ENCODE assay signal across 15 cellular contexts in the genomic region with DNA sequence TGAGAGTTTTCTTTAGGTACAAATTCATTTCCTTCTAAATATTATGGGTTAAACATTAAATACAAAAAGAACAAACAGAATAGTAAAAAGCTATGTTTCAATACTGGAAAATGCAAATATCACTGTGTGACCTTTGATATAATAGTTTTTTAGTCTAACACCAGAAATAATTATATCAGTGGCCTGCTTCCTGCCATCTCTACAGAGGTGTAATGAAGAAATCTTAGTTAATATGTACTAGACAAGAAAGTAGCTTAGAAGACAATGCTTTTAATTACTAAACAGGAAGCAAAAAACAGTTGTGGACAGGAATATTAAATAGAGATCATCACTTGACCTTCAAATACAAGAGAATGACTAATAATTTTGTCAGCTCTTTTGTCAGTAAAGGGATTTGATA. TPM values are rescaled to one million over a fixed set of nuclear protein-coding genes. Genes with fewer than 3 reads are reported as not detected.
A peak's percentile ranks its signal among the peaks of the same experiment; 100 is the strongest.
DNase-seq lines count a peak whose midpoint lies in the region; ATAC-seq and TF ChIP-seq lines count a peak whose summit lies in the region.
"Had no signal": no experiment of that assay in that cellular context is flagged by ENCODE, and none has a peak within 500 bp of the region (broad histone marks: within the 10 kb centered on the region; RNA-seq: fewer than 3 reads in every experiment).

No MANE protein-coding gene starts in this region.

- peak; percentile 88 for ATAC-seq in GM18873 (IDR thresholded peaks at IDR 0.05; ENCODE audit: low FRiP score, unreplicated experiment)
- peak; percentile 96 for ATAC-seq in GM21423 (IDR thresholded peaks at IDR 0.05; ENCODE audit: unreplicated experiment)
- ATAC-seq in HG03066 (IDR thresholded peaks at IDR 0.05; ENCODE audit: low read depth, unreplicated experiment): peak; percentile 88
- ATAC-seq in sciatic nerve: no peak
- ATAC-seq: K562 had no signal

- H3K27ac ChIP-seq in mammary epithelial cell (ENCODE audit: insufficient read depth, low read depth, low read length): no peak overlapping the region
- H3K27ac ChIP-seq: C4-2B had no signal

- H3K27me3 ChIP-seq in mammary epithelial cell (ENCODE audit: insufficient read depth, low read length): no peaks in the 10 kb centered on the region

- H3K9ac ChIP-seq in mammary epithelial cell (ENCODE audit: insufficient read depth, low read length): no peak overlapping the region

- no peaks in the 10 kb centered on the region for H3K79me2 ChIP-seq in mammary epithelial cell (ENCODE audit: insufficient read depth, low read length)

- H3K4me2 ChIP-seq in mammary epithelial cell (ENCODE audit: insufficient read depth, low read depth, low read length): no peak overlapping the region

- peaks cover 1% of the 10 kb centered on the region for H3K9me3 Mint-ChIP-seq in activated naive CD8-positive, alpha-beta T cell treated with anti-CD3 and anti-CD28 coated beads for 36 hours
- H3K9me3 Mint-ChIP-seq: dendritic cell treated with granulocyte-macrophage colony-stimulating factor and Interleukin-4, amounts not matched to agents 40 ng/mL and 50 ng/mL, for 4 days had no signal

- H3K4me3 Mint-ChIP-seq in activated naive CD8-positive, alpha-beta T cell treated with anti-CD3 and anti-CD28 coated beads for 36 hours: no peak overlapping the region
- H3K4me3 Mint-ChIP-seq: activated CD4-positive, alpha-beta T cell treated with anti-CD3 and anti-CD28 coated beads, Interleukin-2, amount 10 ng/mL, durations not matched to agents 24 days and 14 days; dendritic cell treated with granulocyte-macrophage colony-stimulating factor and Interleukin-4, amounts not matched to agents 40 ng/mL and 50 ng/mL, for 4 days had no signal

- peak overlapping the region; percentile 23 for H3K27ac Mint-ChIP-seq in activated naive CD8-positive, alpha-beta T cell treated with anti-CD3 and anti-CD28 coated beads for 36 hours
- H3K27ac Mint-ChIP-seq: activated CD4-positive, alpha-beta T cell treated with anti-CD3 and anti-CD28 coated beads, Interleukin-2, amount 10 ng/mL, durations not matched to agents 24 days and 14 days; dendritic cell treated with granulocyte-macrophage colony-stimulating factor and Interleukin-4, amounts not matched to agents 40 ng/mL and 50 ng/mL, for 4 days had no signal

- no peak for DNase-seq in activated naive CD8-positive, alpha-beta T cell treated with anti-CD3 and anti-CD28 coated beads for 36 hours
- DNase-seq in putamen (ENCODE audit: low spot score) (no peak), NOMO-1 treated with DMSO at 0.1 percent for 48 hours (lab: John Stamatoyannopoulos, UW; ENCODE audit: unreplicated experiment) (no peak), sciatic nerve (ENCODE audit: low spot score) (no peak), mammary epithelial cell (no peak)
- DNase-seq: activated CD4-positive, alpha-beta T cell treated with anti-CD3 and anti-CD28 coated beads, Interleukin-2, amount 10 ng/mL, durations not matched to agents 24 days and 14 days; NCI-H1436; NCI-H69; T-helper 9 cell had no signal

- BruUV-seq in mammary epithelial cell (replicated peaks; lab: Mats Ljungman, UMichigan): no TSS peak

- no peaks in the 10 kb centered on the region for H4K20me1 ChIP-seq in mammary epithelial cell (ENCODE audit: insufficient read depth, low read length)

- H3K27me3 Mint-ChIP-seq in activated naive CD8-positive, alpha-beta T cell treated with anti-CD3 and anti-CD28 coated beads for 36 hours: no peaks in the 10 kb centered on the region
- H3K27me3 Mint-ChIP-seq: activated CD4-positive, alpha-beta T cell treated with anti-CD3 and anti-CD28 coated beads, Interleukin-2, amount 10 ng/mL, durations not matched to agents 24 days and 14 days; dendritic cell treated with granulocyte-macrophage colony-stimulating factor and Interleukin-4, amounts not matched to agents 40 ng/mL and 50 ng/mL, for 4 days had no signal

- peaks cover 2% of the 10 kb centered on the region for H3K36me3 Mint-ChIP-seq in activated naive CD8-positive, alpha-beta T cell treated with anti-CD3 and anti-CD28 coated beads for 36 hours

- dilution Hi-C loops in mammary epithelial cell (cut with HindIII; ENCODE audit: low sequenced_read_pairs): no loop called here

- H3K36me3 ChIP-seq in mammary epithelial cell (ENCODE audit: insufficient read depth, low read length): no peaks in the 10 kb centered on the region

- CTCF ChIA-PET in mammary epithelial cell (lab: Charles Lee; ENCODE audit: low non-redundant PET): no interaction called here

- in situ Hi-C loops in mammary epithelial cell (cut with MboI; ENCODE audit: low sequenced_read_pairs in 2 of 2): no loop called here

- no peak overlapping the region for H2AFZ ChIP-seq in mammary epithelial cell (ENCODE audit: low read depth, low read length)

- H3K4me1 ChIP-seq in mammary epithelial cell (ENCODE audit: insufficient read depth, low read length): no peaks in the 10 kb centered on the region

- H3K9me3 ChIP-seq in mammary epithelial cell (replicated peaks; ENCODE audit: insufficient read depth, low read length): no peaks in the 10 kb centered on the region

- H3K4me1 Mint-ChIP-seq in activated naive CD8-positive, alpha-beta T cell treated with anti-CD3 and anti-CD28 coated beads for 36 hours: peaks cover 21% of the 10 kb centered on the region

- H3K4me3 ChIP-seq in mammary epithelial cell (replicated peaks in 1 of 3; ENCODE audit: insufficient read depth in 1 of 3, low read depth in 2 of 3, low read length in 3 of 3): no peak overlapping the region
- H3K4me3 ChIP-seq: K562 had no signal

- TF ChIP-seq CTCF in mammary epithelial cell (conservative IDR thresholded peaks at IDR 0.05 in 1 of 2, IDR thresholded peaks at IDR 0.05 in 1 of 2; ENCODE audit: extremely low read depth in 1 of 2, insufficient read depth in 1 of 2, low read depth in 1 of 2, low read length in 2 of 2): no peak

- intact Hi-C loops in sciatic nerve (cut with DNase I): no loop called here
- intact Hi-C loops in mammary epithelial cell (cut with micrococcal nuclease): no loop called here

RNA-seq across cellular contexts. Expression of a gene that starts 47.4 kb away (rescaled TPM):
- 10 to 100 TPM; 89.3 to 93.6 TPM for total RNA-seq in activated naive CD8-positive, alpha-beta T cell treated with anti-CD3 and anti-CD28 coated beads for 36 hours
- total RNA-seq in sciatic nerve (0.31 TPM), mammary epithelial cell (under 1 TPM in 1 of 2 donors, not detected in 1; 0.33 TPM)
- 0.02 TPM for polyA plus RNA-seq in mammary epithelial cell
- polyA minus RNA-seq in mammary epithelial cell: not detected

Comparison
In these comparisons a context has a peak if more than half of its experiments do, and no peak if none do; other contexts are left out.
1. RNA of a gene that starts 47.4 kb away (total RNA-seq): 89.3 to 93.6 TPM in activated naive CD8-positive, alpha-beta T cell treated with anti-CD3 and anti-CD28 coated beads for 36 hours; 0.33 TPM in mammary epithelial cell and 0.31 TPM in sciatic nerve (single experiment); every median in the first group is over 10 times any median in the second.